In genomic region chr12:19894049-19894448, GRCh38 we compare ENCODE assay signal across 14 cellular contexts.
DNase-seq lines count a peak whose midpoint lies in the region; ATAC-seq and TF ChIP-seq lines count a peak whose summit lies in the region.
"Had no signal": no experiment of that assay in that cellular context is flagged by ENCODE, and none has a peak within 500 bp of the region (broad histone marks: within the 10 kb centered on the region; RNA-seq: fewer than 3 reads in every experiment).

No MANE protein-coding gene starts in this region.

- H3K9me3 Mint-ChIP-seq in activated naive CD4-positive, alpha-beta T cell treated with anti-CD3 and anti-CD28 coated beads for 36 hours = peaks cover 2% of the 10 kb centered on the region
- H3K9me3 Mint-ChIP-seq: H9, neural progenitor cell had no signal

- H3K79me2 ChIP-seq in PC-3 (ENCODE audit: low read length) = no peaks in the 10 kb centered on the region

- peaks cover 8% of the 10 kb centered on the region for H3K4me1 Mint-ChIP-seq in activated naive CD4-positive, alpha-beta T cell treated with anti-CD3 and anti-CD28 coated beads for 36 hours (ENCODE audit: low read depth)

- H3K4me3 ChIP-seq in PC-3 (ENCODE audit: low read length) = no peak overlapping the region
- H3K4me3 ChIP-seq: esophagus squamous epithelium, neural progenitor cell had no signal

- no peaks in the 10 kb centered on the region for H3K36me3 ChIP-seq in PC-3 (ENCODE audit: low read depth, low read length)
- H3K36me3 ChIP-seq: BE2C, esophagus squamous epithelium, neural progenitor cell had no signal

- no peaks in the 10 kb centered on the region for H4K20me1 ChIP-seq in PC-3 (ENCODE audit: low read length)

- H3F3A ChIP-seq in PC-3 (ENCODE audit: low read length, unreplicated experiment) = no peaks in the 10 kb centered on the region

- H3K4me2 ChIP-seq in PC-3 (ENCODE audit: low read length) = no peak overlapping the region
- H3K4me2 ChIP-seq: neural progenitor cell had no signal

- no TSS peak for BruUV-seq in PC-3 (replicated peaks; lab: Mats Ljungman, UMichigan)

- no peak for DNase-seq in activated naive CD4-positive, alpha-beta T cell treated with anti-CD3 and anti-CD28 coated beads for 36 hours
- DNase-seq in activated naive CD4-positive, alpha-beta T cell (lab: John Stamatoyannopoulos, UW) = no peak
- DNase-seq in PC-3 (peak; percentile 6), dedifferentiated amniotic fluid mesenchymal stem cell (ENCODE audit: extremely low spot score) (peak; percentile 51), stromal cell of bone marrow (ENCODE audit: low read depth) (peak; percentile 52), AG08396 (ENCODE audit: low spot score) (no peak)
- DNase-seq: activated CD4-positive, alpha-beta T cell treated with anti-CD3 and anti-CD28 coated beads, Interleukin-2, amount 50 U/mL, for 4 hours; BE2C; esophagus squamous epithelium; H9; stimulated activated CD4-positive, alpha-beta T cell treated with anti-CD3 and anti-CD28 coated beads, Interleukin-1b, Interleukin-23, amount 100 ng/mL, for 48 hours had no signal

- H3K4me1 ChIP-seq in PC-3 (ENCODE audit: insufficient read depth, low read length) = no peaks in the 10 kb centered on the region
- H3K4me1 ChIP-seq: BE2C, neural progenitor cell had no signal

- peak overlapping the region; percentile 53 for H3K27ac Mint-ChIP-seq in activated naive CD4-positive, alpha-beta T cell treated with anti-CD3 and anti-CD28 coated beads for 36 hours
- H3K27ac Mint-ChIP-seq: H9, neural progenitor cell had no signal

- H3K4me3 Mint-ChIP-seq in activated naive CD4-positive, alpha-beta T cell treated with anti-CD3 and anti-CD28 coated beads for 36 hours = no peak overlapping the region
- H3K4me3 Mint-ChIP-seq: H9, neural progenitor cell had no signal

- no peak overlapping the region for H3K27ac ChIP-seq in PC-3 (ENCODE audit: low read length)
- H3K27ac ChIP-seq: neural progenitor cell had no signal

- POLR2A ChIA-PET in PC-3 (lab: Charles Lee; ENCODE audit: unreplicated experiment) = no interaction called here

- ATAC-seq in PC-3 = no peak
- no peak for ATAC-seq in HG03139 (IDR thresholded peaks at IDR 0.05; ENCODE audit: unreplicated experiment)
- ATAC-seq in HG02981 (IDR thresholded peaks at IDR 0.05; ENCODE audit: unreplicated experiment) = no peak

- 0 out of 2 replicates have a peak, but pooled peaks cover 4% of the 10 kb centered on the region for H3K27me3 ChIP-seq in PC-3 (ENCODE audit: low read length)
- H3K27me3 ChIP-seq: BE2C, esophagus squamous epithelium, neural progenitor cell had no signal

- CTCF ChIA-PET in activated naive CD4-positive, alpha-beta T cell treated with anti-CD3 and anti-CD28 coated beads for 36 hours (lab: Charles Lee) = no interaction called here
- CTCF ChIA-PET in PC-3 (lab: Charles Lee) = interaction anchor here (0.6 kb wide), 1 partner anchor 155 kb away, joined by 3 read pairs; no protein-coding TSS in a partner anchor

- no peaks in the 10 kb centered on the region for H3K9me2 ChIP-seq in PC-3 (replicated peaks; ENCODE audit: low read length)

- no peak overlapping the region for H2AFZ ChIP-seq in PC-3 (ENCODE audit: low read length)
- H2AFZ ChIP-seq: neural progenitor cell had no signal

- no peaks in the 10 kb centered on the region for H3K36me3 Mint-ChIP-seq in activated naive CD4-positive, alpha-beta T cell treated with anti-CD3 and anti-CD28 coated beads for 36 hours (ENCODE audit: low read depth)
- H3K36me3 Mint-ChIP-seq: neural progenitor cell had no signal

- H3K9me3 ChIP-seq in PC-3 (ENCODE audit: low read length) = no peaks in the 10 kb centered on the region
- H3K9me3 ChIP-seq: BE2C, esophagus squamous epithelium had no signal

- no peak overlapping the region for H3K9ac ChIP-seq in PC-3 (ENCODE audit: low read length)
- H3K9ac ChIP-seq: neural progenitor cell had no signal

- peaks cover 2% of the 10 kb centered on the region for H3K27me3 Mint-ChIP-seq in activated naive CD4-positive, alpha-beta T cell treated with anti-CD3 and anti-CD28 coated beads for 36 hours (ENCODE audit: low read depth)

- intact Hi-C loops in activated naive CD4-positive, alpha-beta T cell treated with anti-CD3 and anti-CD28 coated beads for 36 hours (cut with micrococcal nuclease) = loop anchor here (1.0 to 10.0 kb wide), 3 partner anchors 139 to 319 kb away; no protein-coding TSS in a partner anchor
- intact Hi-C loops in PC-3 (cut with micrococcal nuclease) = no loop called here

- TF ChIP-seq CTCF in PC-3 (conservative IDR thresholded peaks at IDR 0.05; ENCODE audit: low read depth, low read length) = no peak

Comparison
In these comparisons a context has a peak if more than half of its experiments do, and no peak if none do; other contexts are left out.
1. DNase-seq: peak in PC-3 (single experiment), dedifferentiated amniotic fluid mesenchymal stem cell (single experiment) and stromal cell of bone marrow (single experiment); none in activated naive CD4-positive, alpha-beta T cell treated with anti-CD3 and anti-CD28 coated beads for 36 hours (single experiment), activated naive CD4-positive, alpha-beta T cell (0 of 4) and AG08396 (single experiment).